ENCODE assay signal across 14 cellular contexts in genomic region chr12:115599251-115599811, GRCh38.
A peak's percentile ranks its signal among the peaks of the same experiment; 100 is the strongest.
DNase-seq lines count a peak whose midpoint lies in the region; ATAC-seq and TF ChIP-seq lines count a peak whose summit lies in the region.
"Had no signal": no experiment of that assay in that cellular context is flagged by ENCODE, and none has a peak within 500 bp of the region (broad histone marks: within the 10 kb centered on the region; RNA-seq: fewer than 3 reads in every experiment).

No MANE protein-coding gene starts in this region.

- H3K36me3 Mint-ChIP-seq in Calu3 (ENCODE audit: insufficient read depth, unreplicated experiment): no peaks in the 10 kb centered on the region
- no peaks in the 10 kb centered on the region for H3K36me3 Mint-ChIP-seq in effector memory CD8-positive, alpha-beta T cell (ENCODE audit: insufficient read depth)

- H2BK5ac ChIP-seq in neuronal stem cell (ENCODE audit: low read length): no peak overlapping the region

- H3K27ac Mint-ChIP-seq in Calu3 (ENCODE audit: unreplicated experiment): no peak overlapping the region
- H3K27ac Mint-ChIP-seq in effector memory CD8-positive, alpha-beta T cell: no peak overlapping the region
- H3K27ac Mint-ChIP-seq: B cell had no signal

- H2BK120ac ChIP-seq in neuronal stem cell (ENCODE audit: low read depth, low read length): no peak overlapping the region

- H3K23ac ChIP-seq in neuronal stem cell (ENCODE audit: low read depth, low read length, poor library complexity): no peak overlapping the region

- H3K9me3 ChIP-seq in neuronal stem cell (replicated peaks in 1 of 2; ENCODE audit: control insufficient read depth in 2 of 2, insufficient read depth in 1 of 2, low read depth in 1 of 2, low read length in 2 of 2): no peaks in the 10 kb centered on the region

- peaks cover 10% of the 10 kb centered on the region for H3K9me3 Mint-ChIP-seq in Calu3 (ENCODE audit: low read depth, unreplicated experiment)
- H3K9me3 Mint-ChIP-seq in effector memory CD8-positive, alpha-beta T cell: peaks cover 10 to 15% of the 10 kb centered on the region in 2 donors

- DNase-seq in AG04449 (ENCODE audit: low read depth, low spot score) (no peak), NCI-H2029 (lab: John Stamatoyannopoulos, UW) (peak; percentile 93), ecto neural progenitor cell (ENCODE audit: low spot score) (peak; percentile 54), neuronal stem cell (ENCODE audit: low spot score) (peak; percentile 38), Calu3 (no peak)
- DNase-seq in effector memory CD8-positive, alpha-beta T cell: no peak
- DNase-seq: activated CD8-positive, alpha-beta memory T cell treated with anti-CD3 and anti-CD28 coated beads, Interleukin-2, amount 50 U/mL, for 4 hours; central memory CD4-positive, alpha-beta T cell; NCI-H1048; SW 1271 had no signal

- H2AFZ ChIP-seq in neuronal stem cell (ENCODE audit: low read length): no peak overlapping the region

- no peak overlapping the region for H2AK5ac ChIP-seq in neuronal stem cell (ENCODE audit: low read depth, low read length)

- H3K4me1 Mint-ChIP-seq in Calu3 (ENCODE audit: low read depth, unreplicated experiment): no peaks in the 10 kb centered on the region
- no peaks in the 10 kb centered on the region for H3K4me1 Mint-ChIP-seq in effector memory CD8-positive, alpha-beta T cell (ENCODE audit: low read depth in 2 of 2)
- H3K4me1 Mint-ChIP-seq: B cell had no signal

- H3K4me3 Mint-ChIP-seq in Calu3 (ENCODE audit: low read depth, unreplicated experiment): no peak overlapping the region
- no peak overlapping the region for H3K4me3 Mint-ChIP-seq in effector memory CD8-positive, alpha-beta T cell
- H3K4me3 Mint-ChIP-seq: B cell had no signal

- H3K4ac ChIP-seq in neuronal stem cell (ENCODE audit: low read length): no peak overlapping the region

- intact Hi-C loops in Calu3 (cut with micrococcal nuclease; ENCODE audit: unreplicated experiment): no loop called here

- no peak overlapping the region for H3K14ac ChIP-seq in neuronal stem cell (ENCODE audit: low read length)

- no peak overlapping the region for H4K91ac ChIP-seq in neuronal stem cell (ENCODE audit: low read depth, low read length, poor library complexity)

- CTCF ChIA-PET in AG04449 (lab: Yijun Ruan, JAX): no interaction called here
- CTCF ChIA-PET in Calu3 (lab: Charles Lee): no interaction called here

- no peak for ATAC-seq in GM18511 (IDR thresholded peaks at IDR 0.05; ENCODE audit: unreplicated experiment)
- ATAC-seq in GM18868 (IDR thresholded peaks at IDR 0.05; ENCODE audit: unreplicated experiment): no peak
- ATAC-seq in effector memory CD8-positive, alpha-beta T cell (replicated peaks): no peak
- ATAC-seq: GM12878 had no signal

- H3K4me3 ChIP-seq in AG04449 (ENCODE audit: low read depth, low read length): peak overlapping the region; percentile 33
- H3K4me3 ChIP-seq in neuronal stem cell (ENCODE audit: low read length in 2 of 2): no peak overlapping the region
- H3K4me3 ChIP-seq: GM12878 had no signal

- TF ChIP-seq CTCF in AG04449 (IDR thresholded peaks at IDR 0.05; ENCODE audit: insufficient read depth, low read length, missing control alignments): no peak
- no peak for TF ChIP-seq CTCF in Calu3 (IDR thresholded peaks at IDR 0.05; ENCODE audit: unreplicated experiment)

- POLR2A ChIA-PET in AG04449 (lab: Yijun Ruan, JAX): no interaction called here

- no TSS peak for BruUV-seq in Calu3 (replicated peaks; lab: Mats Ljungman, UMichigan)

- H3K4me1 ChIP-seq in neuronal stem cell (ENCODE audit: control insufficient read depth in 2 of 2, insufficient read depth in 1 of 2, low read depth in 1 of 2, low read length in 2 of 2): peaks cover 0 to 7% of the 10 kb centered on the region in 2 donors

- H3K4me2 ChIP-seq in neuronal stem cell (ENCODE audit: insufficient read depth, low read length, poor library complexity, severe bottlenecking): no peak overlapping the region

- no peak overlapping the region for H3K18ac ChIP-seq in neuronal stem cell (ENCODE audit: low read length)

- no peak overlapping the region for H2BK15ac ChIP-seq in neuronal stem cell (ENCODE audit: low read length)

- H2BK12ac ChIP-seq in neuronal stem cell (ENCODE audit: low read length): no peak overlapping the region

- no peaks in the 10 kb centered on the region for H3K27me3 Mint-ChIP-seq in Calu3 (ENCODE audit: unreplicated experiment)
- no peaks in the 10 kb centered on the region for H3K27me3 Mint-ChIP-seq in effector memory CD8-positive, alpha-beta T cell

- no peaks in the 10 kb centered on the region for H3K36me3 ChIP-seq in neuronal stem cell (replicated peaks in 1 of 2; ENCODE audit: control insufficient read depth in 2 of 2, insufficient read depth in 2 of 2, low read length in 2 of 2)

- H3K79me1 ChIP-seq in neuronal stem cell (ENCODE audit: low read depth, low read length): no peaks in the 10 kb centered on the region

- WGBS in neuronal stem cell (ENCODE audit: extremely low coverage in 2 of 2, insufficient read length in 2 of 2, insufficient replicate concordance in 1 of 2), 2 donors: no CpG with 5 or more reads among the region's 24 CpGs

- no peaks in the 10 kb centered on the region for H3K27me3 ChIP-seq in neuronal stem cell (ENCODE audit: control insufficient read depth in 3 of 3, insufficient read depth in 3 of 3, low read depth in 1 of 3, low read length in 3 of 3)

- no peak overlapping the region for H4K8ac ChIP-seq in neuronal stem cell (ENCODE audit: low read depth, low read length)

- no peak overlapping the region for H3K27ac ChIP-seq in neuronal stem cell (replicated peaks; ENCODE audit: low read length)

- no peak overlapping the region for H3K9ac ChIP-seq in neuronal stem cell (ENCODE audit: low read depth, low read length, poor library complexity)

Comparison
In these comparisons a context has a peak if more than half of its experiments do, and no peak if none do; other contexts are left out.
1. DNase-seq: peak in NCI-H2029 (single experiment), ecto neural progenitor cell (single experiment) and neuronal stem cell (single experiment); none in AG04449 (single experiment), Calu3 (single experiment) and effector memory CD8-positive, alpha-beta T cell (0 of 3).